1 cellular context compared by ENCODE assay signal in the genomic region with DNA sequence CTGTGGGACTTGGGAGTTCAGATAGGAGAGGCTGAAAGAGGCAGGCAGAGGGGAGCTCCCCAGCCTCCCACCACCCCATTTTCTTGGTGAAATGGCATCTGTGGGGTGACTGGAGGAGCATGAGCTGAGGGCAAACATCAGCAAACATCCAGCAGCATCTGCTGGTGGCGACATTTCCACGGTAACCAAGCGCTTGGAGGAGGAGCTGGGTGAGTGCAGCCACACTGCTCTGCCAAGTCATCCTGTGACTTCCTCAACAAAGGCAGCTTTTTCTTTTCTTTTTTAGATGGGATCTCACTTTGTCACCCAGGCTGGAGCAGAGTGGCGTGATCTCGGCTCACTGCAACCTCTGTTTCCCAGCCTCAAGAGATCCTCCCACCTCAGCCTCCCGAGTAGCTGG.
TF ChIP-seq lines count a peak whose summit lies in the region.

No MANE protein-coding gene starts in this region.

TF ChIP-seq in K562, 482 proteins besides CTCF, POLR2A, EP300 and RAD21:
- TF ChIP-seq SMARCA5 (IDR thresholded peaks at IDR 0.05) (no peak), NFE2 (IDR thresholded peaks at IDR 0.05; ENCODE audit: low read depth) (peak; percentile 84), RCOR1 (IDR thresholded peaks at IDR 0.05; ENCODE audit: borderline replicate concordance in 1 of 2, low read depth in 2 of 2, low read length in 2 of 2) (peak in 1 of 2 experiments; percentile 41; a peak in 1 of 4 replicates), SIRT6 (IDR thresholded peaks at IDR 0.05; ENCODE audit: low read depth, low read length) (no peak), RFX1 (IDR thresholded peaks at IDR 0.05) (peak; percentile 46; the same call in 1 of the 2 replicates), SPI1 (IDR thresholded peaks at IDR 0.05; ENCODE audit: borderline replicate concordance, low read depth, low read length) (peak; percentile 42; the same call in 1 of the 2 replicates), MAFK (IDR thresholded peaks at IDR 0.05; ENCODE audit: low read length) (peak; percentile 7; the same call in 1 of the 2 replicates), ADNP (tag; IDR thresholded peaks at IDR 0.05) (no peak), MAFG (tag; conservative IDR thresholded peaks at IDR 0.05) (peak; percentile 28), C11orf30 (IDR thresholded peaks at IDR 0.05; ENCODE audit: low read depth) (peak; percentile 12; the same call in 1 of the 2 replicates), MAFF (IDR thresholded peaks at IDR 0.05; ENCODE audit: low read length) (peak; percentile 28; the same call in 1 of the 2 replicates), MYNN (IDR thresholded peaks at IDR 0.05) (no peak), MYNN (CRISPR knock-in tag; IDR thresholded peaks at IDR 0.05) (no peak), KHSRP (IDR thresholded peaks at IDR 0.05) (no peak), SIN3A (IDR thresholded peaks at IDR 0.05; ENCODE audit: borderline replicate concordance in 2 of 2, control insufficient read depth in 1 of 2, low read depth in 2 of 2, low read length in 2 of 2) (no peak), ZNF140 (CRISPR knock-in tag; IDR thresholded peaks at IDR 0.05) (no peak), DPF2 (IDR thresholded peaks at IDR 0.05) (0 out of 2 replicates have a peak, but pooled peaks have one; percentile 15), SOX6 (IDR thresholded peaks at IDR 0.05) (peak; percentile 35; the same call in 1 of the 2 replicates), DNMT1 (IDR thresholded peaks at IDR 0.05) (no peak), HDAC2 (IDR thresholded peaks at IDR 0.05) (0 out of 2 replicates have a peak, but pooled peaks have one; percentile 24)
- TF ChIP-seq, protein P1, sequence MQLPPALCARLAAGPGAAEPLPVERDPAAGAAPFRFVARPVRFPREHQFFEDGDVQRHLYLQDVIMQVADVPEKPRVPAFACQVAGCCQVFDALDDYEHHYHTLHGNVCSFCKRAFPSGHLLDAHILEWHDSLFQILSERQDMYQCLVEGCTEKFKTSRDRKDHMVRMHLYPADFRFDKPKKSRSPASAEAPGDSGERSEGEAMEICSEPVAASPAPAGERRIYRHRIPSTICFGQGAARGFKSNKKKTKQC (CRISPR knock-in tag; IDR thresholded peaks at IDR 0.05) = no peak
- TF ChIP-seq, protein P2, sequence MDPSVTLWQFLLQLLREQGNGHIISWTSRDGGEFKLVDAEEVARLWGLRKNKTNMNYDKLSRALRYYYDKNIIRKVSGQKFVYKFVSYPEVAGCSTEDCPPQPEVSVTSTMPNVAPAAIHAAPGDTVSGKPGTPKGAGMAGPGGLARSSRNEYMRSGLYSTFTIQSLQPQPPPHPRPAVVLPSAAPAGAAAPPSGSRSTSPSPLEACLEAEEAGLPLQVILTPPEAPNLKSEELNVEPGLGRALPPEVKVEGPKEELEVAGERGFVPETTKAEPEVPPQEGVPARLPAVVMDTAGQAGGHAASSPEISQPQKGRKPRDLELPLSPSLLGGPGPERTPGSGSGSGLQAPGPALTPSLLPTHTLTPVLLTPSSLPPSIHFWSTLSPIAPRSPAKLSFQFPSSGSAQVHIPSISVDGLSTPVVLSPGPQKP (CRISPR knock-in tag; IDR thresholded peaks at IDR 0.05) = no peak
- TF ChIP-seq, protein P3, sequence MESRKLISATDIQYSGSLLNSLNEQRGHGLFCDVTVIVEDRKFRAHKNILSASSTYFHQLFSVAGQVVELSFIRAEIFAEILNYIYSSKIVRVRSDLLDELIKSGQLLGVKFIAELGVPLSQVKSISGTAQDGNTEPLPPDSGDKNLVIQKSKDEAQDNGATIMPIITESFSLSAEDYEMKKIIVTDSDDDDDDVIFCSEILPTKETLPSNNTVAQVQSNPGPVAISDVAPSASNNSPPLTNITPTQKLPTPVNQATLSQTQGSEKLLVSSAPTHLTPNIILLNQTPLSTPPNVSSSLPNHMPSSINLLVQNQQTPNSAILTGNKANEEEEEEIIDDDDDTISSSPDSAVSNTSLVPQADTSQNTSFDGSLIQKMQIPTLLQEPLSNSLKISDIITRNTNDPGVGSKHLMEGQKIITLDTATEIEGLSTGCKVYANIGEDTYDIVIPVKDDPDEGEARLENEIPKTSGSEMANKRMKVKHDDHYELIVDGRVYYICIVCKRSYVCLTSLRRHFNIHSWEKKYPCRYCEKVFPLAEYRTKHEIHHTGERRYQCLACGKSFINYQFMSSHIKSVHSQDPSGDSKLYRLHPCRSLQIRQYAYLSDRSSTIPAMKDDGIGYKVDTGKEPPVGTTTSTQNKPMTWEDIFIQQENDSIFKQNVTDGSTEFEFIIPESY (CRISPR knock-in tag; IDR thresholded peaks at IDR 0.05) = peak; percentile 96
- TF ChIP-seq, protein P4, sequence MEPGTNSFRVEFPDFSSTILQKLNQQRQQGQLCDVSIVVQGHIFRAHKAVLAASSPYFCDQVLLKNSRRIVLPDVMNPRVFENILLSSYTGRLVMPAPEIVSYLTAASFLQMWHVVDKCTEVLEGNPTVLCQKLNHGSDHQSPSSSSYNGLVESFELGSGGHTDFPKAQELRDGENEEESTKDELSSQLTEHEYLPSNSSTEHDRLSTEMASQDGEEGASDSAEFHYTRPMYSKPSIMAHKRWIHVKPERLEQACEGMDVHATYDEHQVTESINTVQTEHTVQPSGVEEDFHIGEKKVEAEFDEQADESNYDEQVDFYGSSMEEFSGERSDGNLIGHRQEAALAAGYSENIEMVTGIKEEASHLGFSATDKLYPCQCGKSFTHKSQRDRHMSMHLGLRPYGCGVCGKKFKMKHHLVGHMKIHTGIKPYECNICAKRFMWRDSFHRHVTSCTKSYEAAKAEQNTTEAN (CRISPR knock-in tag; IDR thresholded peaks at IDR 0.05) = no peak
- TF ChIP-seq, protein P5, sequence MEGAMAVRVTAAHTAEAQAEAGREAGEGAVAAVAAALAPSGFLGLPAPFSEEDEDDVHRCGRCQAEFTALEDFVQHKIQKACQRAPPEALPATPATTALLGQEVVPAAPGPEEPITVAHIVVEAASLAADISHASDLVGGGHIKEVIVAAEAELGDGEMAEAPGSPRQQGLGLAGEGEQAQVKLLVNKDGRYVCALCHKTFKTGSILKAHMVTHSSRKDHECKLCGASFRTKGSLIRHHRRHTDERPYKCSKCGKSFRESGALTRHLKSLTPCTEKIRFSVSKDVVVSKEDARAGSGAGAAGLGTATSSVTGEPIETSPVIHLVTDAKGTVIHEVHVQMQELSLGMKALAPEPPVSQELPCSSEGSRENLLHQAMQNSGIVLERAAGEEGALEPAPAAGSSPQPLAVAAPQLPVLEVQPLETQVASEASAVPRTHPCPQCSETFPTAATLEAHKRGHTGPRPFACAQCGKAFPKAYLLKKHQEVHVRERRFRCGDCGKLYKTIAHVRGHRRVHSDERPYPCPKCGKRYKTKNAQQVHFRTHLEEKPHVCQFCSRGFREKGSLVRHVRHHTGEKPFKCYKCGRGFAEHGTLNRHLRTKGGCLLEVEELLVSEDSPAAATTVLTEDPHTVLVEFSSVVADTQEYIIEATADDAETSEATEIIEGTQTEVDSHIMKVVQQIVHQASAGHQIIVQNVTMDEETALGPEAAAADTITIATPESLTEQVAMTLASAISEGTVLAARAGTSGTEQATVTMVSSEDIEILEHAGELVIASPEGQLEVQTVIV (CRISPR knock-in tag; IDR thresholded peaks at IDR 0.05; ENCODE audit: borderline replicate concordance) = no peak
- TF ChIP-seq, protein P6, sequence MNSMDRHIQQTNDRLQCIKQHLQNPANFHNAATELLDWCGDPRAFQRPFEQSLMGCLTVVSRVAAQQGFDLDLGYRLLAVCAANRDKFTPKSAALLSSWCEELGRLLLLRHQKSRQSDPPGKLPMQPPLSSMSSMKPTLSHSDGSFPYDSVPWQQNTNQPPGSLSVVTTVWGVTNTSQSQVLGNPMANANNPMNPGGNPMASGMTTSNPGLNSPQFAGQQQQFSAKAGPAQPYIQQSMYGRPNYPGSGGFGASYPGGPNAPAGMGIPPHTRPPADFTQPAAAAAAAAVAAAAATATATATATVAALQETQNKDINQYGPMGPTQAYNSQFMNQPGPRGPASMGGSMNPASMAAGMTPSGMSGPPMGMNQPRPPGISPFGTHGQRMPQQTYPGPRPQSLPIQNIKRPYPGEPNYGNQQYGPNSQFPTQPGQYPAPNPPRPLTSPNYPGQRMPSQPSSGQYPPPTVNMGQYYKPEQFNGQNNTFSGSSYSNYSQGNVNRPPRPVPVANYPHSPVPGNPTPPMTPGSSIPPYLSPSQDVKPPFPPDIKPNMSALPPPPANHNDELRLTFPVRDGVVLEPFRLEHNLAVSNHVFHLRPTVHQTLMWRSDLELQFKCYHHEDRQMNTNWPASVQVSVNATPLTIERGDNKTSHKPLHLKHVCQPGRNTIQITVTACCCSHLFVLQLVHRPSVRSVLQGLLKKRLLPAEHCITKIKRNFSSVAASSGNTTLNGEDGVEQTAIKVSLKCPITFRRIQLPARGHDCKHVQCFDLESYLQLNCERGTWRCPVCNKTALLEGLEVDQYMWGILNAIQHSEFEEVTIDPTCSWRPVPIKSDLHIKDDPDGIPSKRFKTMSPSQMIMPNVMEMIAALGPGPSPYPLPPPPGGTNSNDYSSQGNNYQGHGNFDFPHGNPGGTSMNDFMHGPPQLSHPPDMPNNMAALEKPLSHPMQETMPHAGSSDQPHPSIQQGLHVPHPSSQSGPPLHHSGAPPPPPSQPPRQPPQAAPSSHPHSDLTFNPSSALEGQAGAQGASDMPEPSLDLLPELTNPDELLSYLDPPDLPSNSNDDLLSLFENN (IDR thresholded peaks at IDR 0.05; ENCODE audit: low read depth in 2 of 2, low read length in 2 of 2) = no peak
TF ChIP-seq in K562: peak in this region for 12.
